22 cellular contexts compared by ENCODE assay signal in genomic region chr2:86570069-86570468, GRCh38. TPM values are rescaled to one million over a fixed set of nuclear protein-coding genes. Genes with fewer than 3 reads are reported as not detected.
DNase-seq lines count a peak whose midpoint lies in the region; ATAC-seq, FAIRE-seq and TF ChIP-seq lines count a peak whose summit lies in the region.
"Had no signal": no experiment of that assay in that cellular context is flagged by ENCODE, and none has a peak within 500 bp of the region (broad histone marks: within the 10 kb centered on the region; RNA-seq: fewer than 3 reads in every experiment).

No MANE protein-coding gene starts in this region.

- no peak for TF ChIP-seq POLR2A in A549 (IDR thresholded peaks at IDR 0.05; ENCODE audit: low read length)

- DNase-seq in A549 (ENCODE audit: low read depth in 1 of 2, low spot score in 1 of 2) (peak in 1 of 2 experiments; percentile 57), CD1c-positive myeloid dendritic cell (ENCODE audit: extremely low spot score) (peak; percentile 16), M059J (ENCODE audit: low read depth) (peak; percentile 3), bronchial epithelial cell (ENCODE audit: low read depth) (peak; percentile 54), NOMO-1 treated with dmso at 0.1 percent for 144 hours (lab: John Stamatoyannopoulos, UW; ENCODE audit: unreplicated experiment) (no peak), left ventricle myocardium superior (no peak)
- DNase-seq: CD8-positive, alpha-beta T cell; NCI-H1048; NCI-H1417 treated with DMSO at 0.1 percent for 48 hours; NCI-H187; NCI-H2107; NCI-H2227 treated with DMSO at 0.1 percent for 48 hours; NCI-H524; NCI-H774; OCI-M1; Right ventricle myocardium superior had no signal

- intact Hi-C loops in left ventricle myocardium superior (cut with micrococcal nuclease): no loop called here

- FAIRE-seq in A549 (lab: Jason Lieb, UNC): peak; percentile 80
- FAIRE-seq in bronchial epithelial cell (lab: Jason Lieb, UNC): no peak
- FAIRE-seq: GM12878 had no signal

- H3K9me3 ChIP-seq in A549: no peaks in the 10 kb centered on the region
- H3K9me3 ChIP-seq: HAP-1 had no signal

- POLR2A ChIA-PET in A549 (lab: Yijun Ruan, JAX): interaction anchor here (0.6 kb wide), 1 partner anchor 52 kb away, joined by 3 read pairs; no protein-coding TSS in a partner anchor

- 44% methylated on average over 3 of the region's 3 CpGs for WGBS in A549 (ENCODE audit: missing lambda C conversion rate)

- no peak overlapping the region for H3K4me3 ChIP-seq in A549
- no peak overlapping the region for H3K4me3 ChIP-seq in bronchial epithelial cell (ENCODE audit: low read depth, low read length)
- H3K4me3 ChIP-seq: BLaER1 treated with 17β-estradiol and CSF1 and Interleukin-3, amounts not matched to agents 10 nM and 100 nM; GM12878; GM23338; HAP-1 had no signal

- H3K36me3 ChIP-seq in bronchial epithelial cell (ENCODE audit: control insufficient read depth, insufficient read depth, low read length): no peaks in the 10 kb centered on the region
- H3K36me3 ChIP-seq: BLaER1 treated with 17β-estradiol and CSF1 and Interleukin-3, amounts not matched to agents 10 nM and 100 nM; HAP-1 had no signal

- H3K4me1 ChIP-seq in A549: peaks cover 5% of the 10 kb centered on the region; the same call in 1 of the 3 replicates
- H3K4me1 ChIP-seq: HAP-1 had no signal

- no peak for TF ChIP-seq RAD21 in A549 (conservative IDR thresholded peaks at IDR 0.05 in 1 of 2, IDR thresholded peaks at IDR 0.05 in 1 of 2)

- ATAC-seq in A549 (no peak; a peak in 1 of 6 replicates), left ventricle myocardium superior (no peak), GM21576 (IDR thresholded peaks at IDR 0.05; ENCODE audit: unreplicated experiment) (no peak)
- ATAC-seq: CD8-positive, alpha-beta T cell; GM12878; GM23338 had no signal

- peak overlapping the region; percentile 17; the same call in 1 of the 3 replicates for H3K4me2 ChIP-seq in A549
- H3K4me2 ChIP-seq: GM23338, KMS-11 had no signal

- CTCF ChIA-PET in A549 (lab: Yijun Ruan, JAX): no interaction called here

- no peak for TF ChIP-seq EP300 in A549 (IDR thresholded peaks at IDR 0.05)

- TF ChIP-seq CTCF in A549 (IDR thresholded peaks at IDR 0.05): no peak
- no peak for TF ChIP-seq CTCF in bronchial epithelial cell (IDR thresholded peaks at IDR 0.05; ENCODE audit: insufficient read depth, low read length, severe bottlenecking)

- H3K27me3 ChIP-seq in bronchial epithelial cell (ENCODE audit: control insufficient read depth, insufficient read depth, low read length): no peaks in the 10 kb centered on the region
- H3K27me3 ChIP-seq: BLaER1 treated with 17β-estradiol and CSF1 and Interleukin-3, amounts not matched to agents 10 nM and 100 nM had no signal

- H3K27ac ChIP-seq in A549: no peak overlapping the region
- H3K27ac ChIP-seq: BLaER1 treated with 17β-estradiol and CSF1 and Interleukin-3, amounts not matched to agents 10 nM and 100 nM; KMS-11 had no signal

TF ChIP-seq in A549, 52 proteins besides CTCF, POLR2A, EP300 and RAD21:
- TF ChIP-seq MYC (IDR thresholded peaks at IDR 0.05; ENCODE audit: borderline replicate concordance, low read length) (no peak), CEBPB (IDR thresholded peaks at IDR 0.05) (peak in 1 of 2 experiments; percentile 31; a peak in 1 of 4 replicates), PBX3 (IDR thresholded peaks at IDR 0.05) (no peak), FOSL2 (IDR thresholded peaks at IDR 0.05) (no peak), FOSL2 (CRISPR knock-in tag; IDR thresholded peaks at IDR 0.05) (peak; percentile 37)

RNA-seq across cellular contexts. Expression of gene CHMP3, which starts 6.8 kb away (rescaled TPM):
- polyA plus RNA-seq in A549 (2011; rRNA removed): 175 and 246 TPM in 2 replicates
- polyA plus RNA-seq in A549 (2012; cell fraction: cytosol; rRNA removed): 60.1 and 66.2 TPM in 2 replicates
- polyA plus RNA-seq in A549 (2012; cell fraction: nucleus; rRNA removed): 14.5 and 21.6 TPM in 2 replicates
- 108 to 109 TPM (median 108 TPM) in 3 replicates for polyA plus RNA-seq in A549 (2017; fragmentation: RNase III; extraction: RNeasy Plus Mini Kit Qiagen cat#74134 plus additional on column Dnase treatment)
- 58.5 and 73.4 TPM in 2 replicates for polyA minus RNA-seq in A549 (2011; rRNA and poly(A)+ RNA removed)
- 61.5 and 79.2 TPM in 2 replicates for total RNA-seq in M059J (2014; rRNA removed; shearing (Covaris generic))
- 60.6 and 87.6 TPM in 2 replicates for total RNA-seq in bronchial epithelial cell
- total RNA-seq in left ventricle myocardium superior: 184 TPM

RNA-seq across cellular contexts. Expression of gene RNF103, which starts 53.6 kb away (rescaled TPM):
- polyA plus RNA-seq in A549 (2011; rRNA removed): 30.0 and 38.3 TPM in 2 replicates
- polyA plus RNA-seq in A549 (2012; cell fraction: cytosol; rRNA removed): 6.0 and 7.1 TPM in 2 replicates
- polyA plus RNA-seq in A549 (2012; cell fraction: nucleus; rRNA removed): 9.1 and 15.3 TPM in 2 replicates
- 18.8 to 23.1 TPM (median 20.0 TPM) in 3 replicates for polyA plus RNA-seq in A549 (2017; fragmentation: RNase III; extraction: RNeasy Plus Mini Kit Qiagen cat#74134 plus additional on column Dnase treatment)
- 16.4 and 16.9 TPM in 2 replicates for polyA minus RNA-seq in A549 (2011; rRNA and poly(A)+ RNA removed)
- 6.7 and 14.6 TPM in 2 replicates for total RNA-seq in M059J (2014; rRNA removed; shearing (Covaris generic))
- 17.7 and 18.2 TPM in 2 replicates for total RNA-seq in bronchial epithelial cell
- 53.9 TPM for total RNA-seq in left ventricle myocardium superior

Comparison
In these comparisons a context has a peak if more than half of its experiments do, and no peak if none do; other contexts are left out.
1. DNase-seq: peak in CD1c-positive myeloid dendritic cell (single experiment), M059J (single experiment) and bronchial epithelial cell (single experiment); none in NOMO-1 treated with dmso at 0.1 percent for 144 hours (single experiment) and left ventricle myocardium superior (single experiment).